Comparison of ENCODE assay signal across 24 cellular contexts in genomic region chr16:27302126-27302525, GRCh38.
"Had no signal": no experiment of that assay in that cellular context is flagged by ENCODE, and none has a peak within 500 bp of the region (broad histone marks: within the 10 kb centered on the region; RNA-seq: fewer than 3 reads in every experiment).

No MANE protein-coding gene starts in this region.

- H3K9me3 ChIP-seq: left lung, thyroid gland had no signal

- H3K27ac Mint-ChIP-seq: activated CD4-positive, alpha-beta memory T cell treated with anti-CD3 and anti-CD28 coated beads for 36 hours; nephron progenitor cell; progenitor cell of endocrine pancreas had no signal

- H3K4me1 ChIP-seq: foreskin keratinocyte, thyroid gland had no signal

- FAIRE-seq: keratinocyte, TTC549 had no signal

- H3K4me3 ChIP-seq: coronary artery, left lung, thyroid gland had no signal

- H3K4me3 Mint-ChIP-seq: activated CD4-positive, alpha-beta memory T cell treated with anti-CD3 and anti-CD28 coated beads for 36 hours; activated T-cell treated with anti-CD3 and anti-CD28 coated beads, Interleukin-2, amount 50 U/mL, for 4 hours; central memory CD8-positive, alpha-beta T cell; nephron progenitor cell; T-helper 2 cell treated with Interferon-gamma antibody and Interleukin-4, amounts not matched to agents 5 μg/mL and 100 μg/mL, for 36 hours had no signal

- DNase-seq: activated CD4-positive, alpha-beta T cell treated with anti-CD3 and anti-CD28 coated beads for 4 hours; activated effector memory CD4-positive, alpha-beta T cell treated with Interleukin-2 at 50 U/mL for 16 hours; activated naive CD4-positive, alpha-beta T cell treated with anti-CD3 and anti-CD28 coated beads, Interleukin-2, amount 50 U/mL, for 16 hours; activated T-cell treated with anti-CD3 and anti-CD28 coated beads, Interleukin-2, amount 50 U/mL, for 4 hours; aorta; brain microvascular endothelial cell; foreskin keratinocyte; glutamatergic neuron; hypothalamus; left lung; midbrain; nephron progenitor cell; stimulated activated CD4-positive, alpha-beta T cell treated with anti-CD3 and anti-CD28 coated beads, Interleukin-12 subunit alpha, Interleukin-12 subunit beta, amount 100 ng/mL, for 4 hours; stimulated activated CD4-positive, alpha-beta T cell treated with anti-CD3 and anti-CD28 coated beads, Interleukin-1b, Interleukin-23, amount 100 ng/mL, for 48 hours; stimulated activated CD8-positive, alpha-beta memory T cell treated with anti-CD3 and anti-CD28 coated beads, Interleukin-4, amount 100 ng/mL, for 48 hours; stimulated activated naive CD4-positive, alpha-beta T cell treated with Interleukin-2 at 50 U/mL for 16 hours; thyroid gland had no signal

- H3K27ac ChIP-seq: brain microvascular endothelial cell, coronary artery, foreskin keratinocyte, left lung, thyroid gland had no signal

- ATAC-seq: activated T-cell treated with anti-CD3 and anti-CD28 coated beads, Interleukin-2, amount 50 U/mL, for 4 hours; foreskin keratinocyte; left lung had no signal

- H3K36me3 Mint-ChIP-seq: activated CD4-positive, alpha-beta memory T cell treated with anti-CD3 and anti-CD28 coated beads for 36 hours had no signal

- H3K27me3 ChIP-seq: brain microvascular endothelial cell, foreskin keratinocyte, left lung, thyroid gland had no signal

- H3K36me3 ChIP-seq: brain microvascular endothelial cell, left lung, thyroid gland had no signal
